In genomic region chrX:107117993-107118321, GRCh38 we compare ENCODE assay signal across 1 cellular context.
TF ChIP-seq lines count a peak whose summit lies in the region.

No MANE protein-coding gene starts in this region.

TF ChIP-seq in HEK293, 187 proteins besides CTCF, POLR2A, EP300 and RAD21 (continued from another document):
- TF ChIP-seq, protein P1, sequence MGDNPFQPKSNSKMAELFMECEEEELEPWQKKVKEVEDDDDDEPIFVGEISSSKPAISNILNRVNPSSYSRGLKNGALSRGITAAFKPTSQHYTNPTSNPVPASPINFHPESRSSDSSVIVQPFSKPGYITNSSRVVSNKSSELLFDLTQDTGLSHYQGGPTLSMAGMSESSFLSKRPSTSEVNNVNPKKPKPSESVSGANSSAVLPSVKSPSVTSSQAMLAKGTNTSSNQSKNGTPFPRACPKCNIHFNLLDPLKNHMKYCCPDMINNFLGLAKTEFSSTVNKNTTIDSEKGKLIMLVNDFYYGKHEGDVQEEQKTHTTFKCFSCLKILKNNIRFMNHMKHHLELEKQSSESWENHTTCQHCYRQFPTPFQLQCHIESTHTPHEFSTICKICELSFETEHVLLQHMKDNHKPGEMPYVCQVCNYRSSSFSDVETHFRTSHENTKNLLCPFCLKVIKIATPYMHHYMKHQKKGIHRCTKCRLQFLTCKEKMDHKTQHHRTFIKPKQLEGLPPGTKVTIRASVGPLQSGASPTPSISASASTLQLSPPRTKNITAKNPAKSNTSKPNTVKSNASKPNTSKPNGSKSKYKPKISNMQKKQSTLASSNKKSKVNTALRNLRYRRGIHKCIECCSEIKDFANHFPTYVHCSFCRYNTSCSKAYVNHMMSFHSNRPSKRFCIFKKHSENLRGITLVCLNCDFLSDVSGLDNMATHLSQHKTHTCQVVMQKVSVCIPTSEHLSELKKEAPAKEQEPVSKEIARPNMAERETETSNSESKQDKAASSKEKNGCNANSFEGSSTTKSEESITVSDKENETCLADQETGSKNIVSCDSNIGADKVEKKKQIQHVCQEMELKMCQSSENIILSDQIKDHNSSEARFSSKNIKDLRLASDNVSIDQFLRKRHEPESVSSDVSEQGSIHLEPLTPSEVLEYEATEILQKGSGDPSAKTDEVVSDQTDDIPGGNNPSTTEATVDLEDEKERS (tag by site-specific recombination; IDR thresholded peaks at IDR 0.05): no peak
- TF ChIP-seq ZNF768 (tag by site-specific recombination; IDR thresholded peaks at IDR 0.05): no peak
- TF ChIP-seq ZNF521 (tag by site-specific recombination; IDR thresholded peaks at IDR 0.05): no peak
- TF ChIP-seq ZNF24 (tag by site-specific recombination; IDR thresholded peaks at IDR 0.05): no peak
- TF ChIP-seq YY2 (tag by site-specific recombination; IDR thresholded peaks at IDR 0.05): no peak
- TF ChIP-seq ZNF510 (tag by site-specific recombination; IDR thresholded peaks at IDR 0.05; ENCODE audit: insufficient replicate concordance): no peak
- no peak for TF ChIP-seq ZNF560 (tag by site-specific recombination; IDR thresholded peaks at IDR 0.05; ENCODE audit: borderline replicate concordance)
- no peak for TF ChIP-seq ZFP3 (tag by site-specific recombination; IDR thresholded peaks at IDR 0.05; ENCODE audit: low read depth)
- TF ChIP-seq ZNF157 (tag by site-specific recombination; IDR thresholded peaks at IDR 0.05): no peak
- TF ChIP-seq ZNF664 (tag by site-specific recombination; IDR thresholded peaks at IDR 0.05): no peak
- no peak for TF ChIP-seq ZNF623 (tag by site-specific recombination; IDR thresholded peaks at IDR 0.05)
- no peak for TF ChIP-seq ZNF830 (tag by site-specific recombination; IDR thresholded peaks at IDR 0.05; ENCODE audit: low read depth)
- no peak for TF ChIP-seq REPIN1 (tag by site-specific recombination; IDR thresholded peaks at IDR 0.05; ENCODE audit: low read depth)
- no peak for TF ChIP-seq ZNF639 (tag by site-specific recombination; IDR thresholded peaks at IDR 0.05)
- no peak for TF ChIP-seq ZNF571 (tag by site-specific recombination; IDR thresholded peaks at IDR 0.05)
